In the genomic region with DNA sequence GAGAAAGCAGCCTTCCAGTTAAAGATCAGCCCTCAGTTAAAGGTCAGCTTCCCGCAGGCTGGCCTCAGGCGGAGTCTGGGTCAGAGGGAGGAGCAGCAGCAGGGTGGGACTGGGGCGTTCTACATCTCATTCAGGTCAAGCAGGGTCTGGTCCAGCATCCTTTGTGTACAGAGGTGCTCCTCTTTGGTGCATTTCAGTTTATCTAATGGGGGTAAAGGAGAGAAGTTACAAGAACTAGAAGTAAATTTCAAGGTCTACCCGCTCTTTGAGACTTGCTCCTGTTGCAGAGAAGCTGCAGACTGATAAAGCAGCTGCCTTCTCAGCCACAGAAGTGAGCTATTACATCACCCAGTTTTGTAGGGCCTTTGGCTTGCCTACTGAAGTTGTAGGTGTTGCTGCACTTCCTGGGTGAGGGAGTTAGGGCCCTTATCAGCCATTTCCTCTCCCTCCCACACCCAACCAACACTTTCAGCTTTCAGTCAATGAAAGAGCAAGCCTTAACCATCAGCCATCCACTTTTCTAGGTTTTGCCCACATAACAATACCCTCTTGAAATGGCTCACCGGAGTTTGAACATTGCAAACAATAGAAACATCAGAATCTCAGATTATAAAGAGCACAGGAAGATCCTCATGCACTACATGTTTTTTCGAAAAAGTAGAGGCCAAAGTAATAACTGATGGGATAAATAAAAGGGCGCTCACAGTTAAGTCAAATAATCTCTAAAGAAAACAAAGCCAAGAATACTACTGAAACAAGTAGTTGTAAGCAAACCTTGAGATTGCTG, we compare ENCODE assay signal across 8 cellular contexts. TPM values are rescaled to one million over a fixed set of nuclear protein-coding genes. Genes with fewer than 3 reads are reported as not detected.
DNase-seq lines count a peak whose midpoint lies in the region; ATAC-seq and TF ChIP-seq lines count a peak whose summit lies in the region.

No MANE protein-coding gene starts in this region.

- H3K4me1 ChIP-seq in A673 (ENCODE audit: insufficient read depth, low read length, poor library complexity, severe bottlenecking) (peaks cover 7% of the 10 kb centered on the region), colonic mucosa (no peaks in the 10 kb centered on the region)

- TF ChIP-seq CTCF in A673 (conservative IDR thresholded peaks at IDR 0.05; ENCODE audit: low read depth, low read length) (no peak), fibroblast of pulmonary artery (IDR thresholded peaks at IDR 0.05; ENCODE audit: low read length, missing control alignments) (no peak), colonic mucosa (IDR thresholded peaks at IDR 0.05) (no peak)

- no peak overlapping the region for H3K4me3 ChIP-seq in A673 (ENCODE audit: low read depth, low read length, poor library complexity, severe bottlenecking)
- no peak overlapping the region for H3K4me3 ChIP-seq in Jurkat, Clone E6-1 (ENCODE audit: low read length)
- no peak overlapping the region for H3K4me3 ChIP-seq in fibroblast of pulmonary artery (replicated peaks; ENCODE audit: low read depth, low read length)
- H3K4me3 ChIP-seq in colonic mucosa = no peak overlapping the region

- H3K36me3 ChIP-seq in A673 (ENCODE audit: insufficient read depth, low read length, poor library complexity, severe bottlenecking) (peaks cover 72% of the 10 kb centered on the region), colonic mucosa (no peaks in the 10 kb centered on the region)

- peak overlapping the region; percentile 44 for H3K27ac ChIP-seq in A673 (ENCODE audit: low read depth, low read length, poor library complexity, severe bottlenecking)
- H3K27ac ChIP-seq in colonic mucosa = no peak overlapping the region

- CTCF ChIA-PET in A673 (lab: Charles Lee) = no interaction called here

- DNase-seq in A673 (ENCODE audit: low spot score) = no peak
- DNase-seq in Jurkat, Clone E6-1 (ENCODE audit: low read depth, low spot score) = peak; percentile 90
- peak; percentile 77 for DNase-seq in activated CD8-positive, alpha-beta memory T cell treated with anti-CD3 and anti-CD28 coated beads for 24 hours
- DNase-seq in fibroblast of pulmonary artery (ENCODE audit: low read depth) = peak; percentile 79
- DNase-seq in stimulated activated CD4-positive, alpha-beta T cell treated with anti-CD3 and anti-CD28 coated beads, TNF-alpha, amount 100 ng/mL, for 24 hours (ENCODE audit: low read depth in 3 of 3) = peak; percentile 37 to 64 (median 59)
- DNase-seq in colonic mucosa = no peak
- no peak for DNase-seq in SK-N-DZ (ENCODE audit: low spot score)

- H3K9me3 ChIP-seq in A673 (ENCODE audit: low read depth, low read length, poor library complexity, severe bottlenecking) (no peaks in the 10 kb centered on the region), colonic mucosa (no peaks in the 10 kb centered on the region)

- peak overlapping the region in 1 of 2 donors; percentile 23 for H3K9ac ChIP-seq in colonic mucosa (ENCODE audit: low read depth in 2 of 2, low read length in 2 of 2)

- no TSS peak for BruUV-seq in A673 (replicated peaks; lab: Mats Ljungman, UMichigan)

- ATAC-seq in GM19452 (IDR thresholded peaks at IDR 0.05; ENCODE audit: unreplicated experiment) = peak; percentile 49

- intact Hi-C loops in A673 (cut with micrococcal nuclease; ENCODE audit: unreplicated experiment) = no loop called here
- intact Hi-C loops in colonic mucosa (cut with DNase I) = no loop called here

- POLR2A ChIA-PET in A673 (lab: Charles Lee; ENCODE audit: low non-redundant PET) = no interaction called here

- H3K27me3 ChIP-seq in A673 (replicated peaks; ENCODE audit: insufficient read depth, low read depth, low read length, poor library complexity) (no peaks in the 10 kb centered on the region), colonic mucosa (no peaks in the 10 kb centered on the region)

RNA-seq across cellular contexts. Expression of gene NUP210L, which starts 2.8 kb away (rescaled TPM):
- total RNA-seq in A673 (2021) (0.04 and 0.09 TPM in 2 replicates), colonic mucosa (under 1 TPM; 0.10 to 0.11 TPM)
- not detected for polyA plus RNA-seq in Jurkat, Clone E6-1 (2012; ENCODE audit: insufficient read depth, insufficient read length)
- not detected in 2 replicates for polyA plus RNA-seq in SK-N-DZ (2014; cell fraction: cytosol; rRNA removed)
- polyA plus RNA-seq in SK-N-DZ (2014; cell fraction: nucleus; rRNA removed) = not detected in 2 replicates

RNA-seq across cellular contexts. Expression of gene TPM3, which starts 34.2 kb away (rescaled TPM):
- total RNA-seq in A673 (2021) = 661 and 746 TPM in 2 replicates
- 474 TPM for polyA plus RNA-seq in Jurkat, Clone E6-1 (2012; ENCODE audit: insufficient read depth, insufficient read length)
- total RNA-seq in colonic mucosa = 100 to 1,000 TPM; 502 to 757 TPM
- polyA plus RNA-seq in SK-N-DZ (2014; cell fraction: cytosol; rRNA removed) = 390 and 528 TPM in 2 replicates
- 212 and 245 TPM in 2 replicates for polyA plus RNA-seq in SK-N-DZ (2014; cell fraction: nucleus; rRNA removed)

RNA-seq across cellular contexts. Expression of gene CFAP141, which starts 48.4 kb away (rescaled TPM):
- not detected in 2 replicates for total RNA-seq in A673 (2021)
- not detected for polyA plus RNA-seq in Jurkat, Clone E6-1 (2012; ENCODE audit: insufficient read depth, insufficient read length)
- total RNA-seq in colonic mucosa = not detected
- not detected in 2 replicates for polyA plus RNA-seq in SK-N-DZ (2014; cell fraction: cytosol; rRNA removed)
- not detected in 2 replicates for polyA plus RNA-seq in SK-N-DZ (2014; cell fraction: nucleus; rRNA removed)

Comparison
In these comparisons a context has a peak if more than half of its experiments do, and no peak if none do; other contexts are left out.
1. DNase-seq: peak in Jurkat, Clone E6-1 (single experiment), activated CD8-positive, alpha-beta memory T cell treated with anti-CD3 and anti-CD28 coated beads for 24 hours (single experiment), fibroblast of pulmonary artery (single experiment) and stimulated activated CD4-positive, alpha-beta T cell treated with anti-CD3 and anti-CD28 coated beads, TNF-alpha, amount 100 ng/mL, for 24 hours (3 of 3); none in A673 (single experiment), colonic mucosa (single experiment) and SK-N-DZ (single experiment).